Comparison of ENCODE assay signal across 1 cellular context in genomic region chr20:33810885-33811762, GRCh38.
TF ChIP-seq lines count a peak whose summit lies in the region.

CHMP4B (plus strand) TSS chr20:33811348; CDS start chr20:33811469, 121 bp downstream.

TF ChIP-seq in HepG2, 621 proteins besides CTCF, POLR2A, EP300 and RAD21 (continued from another document and continues in another):
- TF ChIP-seq ZSCAN25 (CRISPR knock-in tag; IDR thresholded peaks at IDR 0.05), result peak; percentile 69
- TF ChIP-seq KMT2A (CRISPR knock-in tag; IDR thresholded peaks at IDR 0.05), result peak; percentile 66; the same call in 1 of the 2 replicates
- TF ChIP-seq ZGPAT (CRISPR knock-in tag; IDR thresholded peaks at IDR 0.05), result peak; percentile 94
- peak; percentile 58; the same call in 1 of the 2 replicates for TF ChIP-seq KDM4B (CRISPR knock-in tag; IDR thresholded peaks at IDR 0.05)
- TF ChIP-seq ZFP62 (CRISPR knock-in tag; IDR thresholded peaks at IDR 0.05), result peak; percentile 100
- no peak for TF ChIP-seq PHB2 (IDR thresholded peaks at IDR 0.05; ENCODE audit: partially characterized antibody)
- TF ChIP-seq ZFP1 (CRISPR knock-in tag; IDR thresholded peaks at IDR 0.05), result peak; percentile 82; the same call in 1 of the 2 replicates
- TF ChIP-seq FOXO1 (CRISPR knock-in tag; IDR thresholded peaks at IDR 0.05), result peak; percentile 90
- no peak for TF ChIP-seq JUNB (CRISPR knock-in tag; IDR thresholded peaks at IDR 0.05; ENCODE audit: borderline replicate concordance)
- TF ChIP-seq ZBTB2 (CRISPR knock-in tag; IDR thresholded peaks at IDR 0.05; ENCODE audit: low read depth), result peak; percentile 97
- peak; percentile 96; the same call in 1 of the 2 replicates for TF ChIP-seq ZNF713 (CRISPR knock-in tag; IDR thresholded peaks at IDR 0.05)
- no peak for TF ChIP-seq STAT5B (CRISPR knock-in tag; IDR thresholded peaks at IDR 0.05)
- no peak for TF ChIP-seq MZF1 (CRISPR knock-in tag; IDR thresholded peaks at IDR 0.05; ENCODE audit: borderline replicate concordance)
- TF ChIP-seq ZNF362 (CRISPR knock-in tag; IDR thresholded peaks at IDR 0.05; ENCODE audit: borderline replicate concordance), result peak; percentile 80; the same call in 1 of the 2 replicates
- no peak for TF ChIP-seq HOXA9 (CRISPR knock-in tag; IDR thresholded peaks at IDR 0.05; ENCODE audit: borderline replicate concordance)
- no peak for TF ChIP-seq ZNF484 (CRISPR knock-in tag; IDR thresholded peaks at IDR 0.05; ENCODE audit: borderline replicate concordance, low read depth)
- no peak; the same call in 1 of the 2 replicates for TF ChIP-seq GATA4 (IDR thresholded peaks at IDR 0.05; ENCODE audit: borderline replicate concordance, low read depth)
- peak; percentile 63; the same call in 1 of the 2 replicates for TF ChIP-seq NCOR1 (IDR thresholded peaks at IDR 0.05; ENCODE audit: borderline replicate concordance, low read length)
- peak; percentile 87 for TF ChIP-seq SALL1 (CRISPR knock-in tag; IDR thresholded peaks at IDR 0.05)
- peak; percentile 65; the same call in 1 of the 2 replicates for TF ChIP-seq PPARG (CRISPR knock-in tag; conservative IDR thresholded peaks at IDR 0.05)
- peak; percentile 62 for TF ChIP-seq RFX3 (CRISPR knock-in tag; IDR thresholded peaks at IDR 0.05)
- TF ChIP-seq FOXP1 (IDR thresholded peaks at IDR 0.05), result no peak
- no peak for TF ChIP-seq FOXP1 (CRISPR knock-in tag; IDR thresholded peaks at IDR 0.05)
- TF ChIP-seq FOXK2 (IDR thresholded peaks at IDR 0.05), result no peak
- peak; percentile 73 for TF ChIP-seq ETV6 (CRISPR knock-in tag; conservative IDR thresholded peaks at IDR 0.05)
- TF ChIP-seq ZIK1 (CRISPR knock-in tag; IDR thresholded peaks at IDR 0.05; ENCODE audit: borderline replicate concordance, low read depth), result peak; percentile 89; the same call in 1 of the 2 replicates
- no peak for TF ChIP-seq HNRNPH1 (optimal IDR thresholded peaks at IDR 0.05; ENCODE audit: low read depth, low read length)
- TF ChIP-seq ZNF224 (CRISPR knock-in tag; IDR thresholded peaks at IDR 0.05), result peak; percentile 59; the same call in 1 of the 2 replicates
- no peak for TF ChIP-seq ZNF577 (CRISPR knock-in tag; IDR thresholded peaks at IDR 0.05; ENCODE audit: borderline replicate concordance, low read depth)
- TF ChIP-seq RCOR2 (CRISPR knock-in tag; IDR thresholded peaks at IDR 0.05), result no peak; the same call in 1 of the 2 replicates
- TF ChIP-seq HMG20A (CRISPR knock-in tag; IDR thresholded peaks at IDR 0.05; ENCODE audit: borderline replicate concordance), result no peak; the same call in 1 of the 2 replicates
- TF ChIP-seq E2F1 (CRISPR knock-in tag; IDR thresholded peaks at IDR 0.05), result peak; percentile 94
- peak; percentile 78 for TF ChIP-seq NR2F6 (IDR thresholded peaks at IDR 0.05)
- peak; percentile 90 for TF ChIP-seq NR2F6 (CRISPR knock-in tag; IDR thresholded peaks at IDR 0.05)
- TF ChIP-seq TARDBP (CRISPR knock-in tag; IDR thresholded peaks at IDR 0.05), result peak; percentile 99
- 0 out of 2 replicates have a peak, but pooled peaks have one; percentile 4 for TF ChIP-seq BHLHE40 (IDR thresholded peaks at IDR 0.05; ENCODE audit: low read length)
- peak; percentile 82; the same call in 1 of the 2 replicates for TF ChIP-seq KDM5B (CRISPR knock-in tag; IDR thresholded peaks at IDR 0.05; ENCODE audit: borderline replicate concordance)
- peak; percentile 82 for TF ChIP-seq ASH2L (IDR thresholded peaks at IDR 0.05; ENCODE audit: insufficient read length, low read depth, low read length)
- no peak; the same call in 1 of the 2 replicates for TF ChIP-seq ZSCAN20 (CRISPR knock-in tag; IDR thresholded peaks at IDR 0.05; ENCODE audit: borderline replicate concordance)
- no peak for TF ChIP-seq ZNF703 (CRISPR knock-in tag; IDR thresholded peaks at IDR 0.05; ENCODE audit: borderline replicate concordance)
- no peak for TF ChIP-seq BATF2 (CRISPR knock-in tag; IDR thresholded peaks at IDR 0.05)
- peak; percentile 98 for TF ChIP-seq TBP (CRISPR knock-in tag; IDR thresholded peaks at IDR 0.05)
- no peak; the same call in 1 of the 2 replicates for TF ChIP-seq ZNF878 (CRISPR knock-in tag; IDR thresholded peaks at IDR 0.05)
- peak; percentile 94 for TF ChIP-seq ZSCAN21 (CRISPR knock-in tag; IDR thresholded peaks at IDR 0.05; ENCODE audit: borderline replicate concordance)
- TF ChIP-seq REPIN1 (CRISPR knock-in tag; IDR thresholded peaks at IDR 0.05; ENCODE audit: borderline replicate concordance, low read depth), result peak; percentile 63; the same call in 1 of the 2 replicates
- no peak for TF ChIP-seq ZNF720 (CRISPR knock-in tag; IDR thresholded peaks at IDR 0.05)
- TF ChIP-seq ZMAT3 (CRISPR knock-in tag; conservative IDR thresholded peaks at IDR 0.05), result no peak; the same call in none of the 2 replicates
- peak; percentile 77; the same call in 1 of the 2 replicates for TF ChIP-seq ZNF776 (CRISPR knock-in tag; IDR thresholded peaks at IDR 0.05)
- peak; percentile 52 for TF ChIP-seq ZNF407 (CRISPR knock-in tag; IDR thresholded peaks at IDR 0.05; ENCODE audit: not compliant biosample characterization)
- TF ChIP-seq SP2 (CRISPR knock-in tag; IDR thresholded peaks at IDR 0.05), result peak; percentile 37
- TF ChIP-seq ZNF672 (CRISPR knock-in tag; IDR thresholded peaks at IDR 0.05), result no peak; the same call in 1 of the 2 replicates
- peak; percentile 79 for TF ChIP-seq NFYB (CRISPR knock-in tag; IDR thresholded peaks at IDR 0.05)
- no peak for TF ChIP-seq SOX13 (IDR thresholded peaks at IDR 0.05)
- TF ChIP-seq SOX13 (CRISPR knock-in tag; conservative IDR thresholded peaks at IDR 0.05 in 1 of 2, IDR thresholded peaks at IDR 0.05 in 1 of 2), result peak in 1 of 2 experiments; percentile 69; a peak in 2 of 4 replicates
- peak; percentile 83; the same call in 1 of the 2 replicates for TF ChIP-seq ZSCAN9 (CRISPR knock-in tag; IDR thresholded peaks at IDR 0.05; ENCODE audit: borderline replicate concordance)
- no peak; the same call in 1 of the 2 replicates for TF ChIP-seq ZHX1 (CRISPR knock-in tag; IDR thresholded peaks at IDR 0.05; ENCODE audit: low read depth)
